In genomic region chr2:134491796-134492441, GRCh38 we compare ENCODE assay signal across 9 cellular contexts.
A peak's percentile ranks its signal among the peaks of the same experiment; 100 is the strongest.
DNase-seq lines count a peak whose midpoint lies in the region; ATAC-seq and TF ChIP-seq lines count a peak whose summit lies in the region.
"Had no signal": no experiment of that assay in that cellular context is flagged by ENCODE, and none has a peak within 500 bp of the region (broad histone marks: within the 10 kb centered on the region; RNA-seq: fewer than 3 reads in every experiment).

No MANE protein-coding gene starts in this region.

- no peak overlapping the region for H3K4me3 Mint-ChIP-seq in activated T-cell treated with anti-CD3 and anti-CD28 coated beads, Interleukin-2, amount 50 U/mL, for 72 hours
- H3K4me3 Mint-ChIP-seq: memory B cell had no signal

- DNase-seq in NCI-H510A (lab: John Stamatoyannopoulos, UW), result peak; percentile 92
- peak; percentile 36 for DNase-seq in dermis blood vessel endothelial cell
- peak; percentile 50 for DNase-seq in stomach
- DNase-seq in AG08395 (ENCODE audit: low spot score), result no peak
- no peak for DNase-seq in activated T-cell treated with anti-CD3 and anti-CD28 coated beads, Interleukin-2, amount 50 U/mL, for 72 hours
- DNase-seq: activated T-cell treated with anti-CD3 and anti-CD28 coated beads, Interleukin-2, amount 50 U/mL, for 48 hours had no signal

- no peaks in the 10 kb centered on the region for H3K4me1 Mint-ChIP-seq in activated T-cell treated with anti-CD3 and anti-CD28 coated beads, Interleukin-2, amount 50 U/mL, for 72 hours (ENCODE audit: low read depth)

- peaks cover 0 to 3% (median 0%) of the 10 kb centered on the region in 3 donors for H3K27me3 ChIP-seq in stomach

- WGBS in stomach, 5 donors, result 19 to 31% (median 21%) methylated on average over 9 of the region's 9 CpGs

- intact Hi-C loops in stomach (cut with DNase I; ENCODE audit: low total_unique reads), result no loop called here

- peaks cover 22% of the 10 kb centered on the region for H3K27me3 Mint-ChIP-seq in activated T-cell treated with anti-CD3 and anti-CD28 coated beads, Interleukin-2, amount 50 U/mL, for 72 hours (ENCODE audit: low read depth)
- H3K27me3 Mint-ChIP-seq: memory B cell had no signal

- H3K4me3 ChIP-seq in stomach, result no peak overlapping the region

- H3K27ac Mint-ChIP-seq in activated T-cell treated with anti-CD3 and anti-CD28 coated beads, Interleukin-2, amount 50 U/mL, for 72 hours, result no peak overlapping the region
- H3K27ac Mint-ChIP-seq: memory B cell had no signal

- H3K4me1 ChIP-seq in stomach, result peaks cover 0 to 6% (median 0%) of the 10 kb centered on the region in 4 donors

- TF ChIP-seq CTCF in LNCAP (IDR thresholded peaks at IDR 0.05) (peak; percentile 49), stomach (IDR thresholded peaks at IDR 0.05) (peak in 1 of 7 experiments; percentile 29)

- TF ChIP-seq POLR2A in stomach (IDR thresholded peaks at IDR 0.05), result no peak

- H3K36me3 ChIP-seq in stomach, result no peaks in the 10 kb centered on the region

- no peak for ATAC-seq in activated T-cell treated with anti-CD3 and anti-CD28 coated beads, Interleukin-2, amount 50 U/mL, for 72 hours (replicated peaks in 1 of 2)
- ATAC-seq in GM21717 (IDR thresholded peaks at IDR 0.05; ENCODE audit: unreplicated experiment), result no peak

- no peak for TF ChIP-seq EP300 in stomach (IDR thresholded peaks at IDR 0.05)

- no peak overlapping the region for H3K27ac ChIP-seq in stomach

- no peaks in the 10 kb centered on the region for H3K9me3 Mint-ChIP-seq in activated T-cell treated with anti-CD3 and anti-CD28 coated beads, Interleukin-2, amount 50 U/mL, for 72 hours
- H3K9me3 Mint-ChIP-seq: memory B cell had no signal

- no peaks in the 10 kb centered on the region for H3K36me3 Mint-ChIP-seq in activated T-cell treated with anti-CD3 and anti-CD28 coated beads, Interleukin-2, amount 50 U/mL, for 72 hours (ENCODE audit: insufficient read depth in 2 of 2)

- no peaks in the 10 kb centered on the region for H3K9me3 ChIP-seq in stomach

Comparison
In these comparisons a context has a peak if more than half of its experiments do, and no peak if none do; other contexts are left out.
1. DNase-seq: peak in NCI-H510A (single experiment), dermis blood vessel endothelial cell (single experiment) and stomach (single experiment); none in AG08395 (single experiment) and activated T-cell treated with anti-CD3 and anti-CD28 coated beads, Interleukin-2, amount 50 U/mL, for 72 hours (0 of 2).